9 cellular contexts compared by ENCODE assay signal in the genomic region with DNA sequence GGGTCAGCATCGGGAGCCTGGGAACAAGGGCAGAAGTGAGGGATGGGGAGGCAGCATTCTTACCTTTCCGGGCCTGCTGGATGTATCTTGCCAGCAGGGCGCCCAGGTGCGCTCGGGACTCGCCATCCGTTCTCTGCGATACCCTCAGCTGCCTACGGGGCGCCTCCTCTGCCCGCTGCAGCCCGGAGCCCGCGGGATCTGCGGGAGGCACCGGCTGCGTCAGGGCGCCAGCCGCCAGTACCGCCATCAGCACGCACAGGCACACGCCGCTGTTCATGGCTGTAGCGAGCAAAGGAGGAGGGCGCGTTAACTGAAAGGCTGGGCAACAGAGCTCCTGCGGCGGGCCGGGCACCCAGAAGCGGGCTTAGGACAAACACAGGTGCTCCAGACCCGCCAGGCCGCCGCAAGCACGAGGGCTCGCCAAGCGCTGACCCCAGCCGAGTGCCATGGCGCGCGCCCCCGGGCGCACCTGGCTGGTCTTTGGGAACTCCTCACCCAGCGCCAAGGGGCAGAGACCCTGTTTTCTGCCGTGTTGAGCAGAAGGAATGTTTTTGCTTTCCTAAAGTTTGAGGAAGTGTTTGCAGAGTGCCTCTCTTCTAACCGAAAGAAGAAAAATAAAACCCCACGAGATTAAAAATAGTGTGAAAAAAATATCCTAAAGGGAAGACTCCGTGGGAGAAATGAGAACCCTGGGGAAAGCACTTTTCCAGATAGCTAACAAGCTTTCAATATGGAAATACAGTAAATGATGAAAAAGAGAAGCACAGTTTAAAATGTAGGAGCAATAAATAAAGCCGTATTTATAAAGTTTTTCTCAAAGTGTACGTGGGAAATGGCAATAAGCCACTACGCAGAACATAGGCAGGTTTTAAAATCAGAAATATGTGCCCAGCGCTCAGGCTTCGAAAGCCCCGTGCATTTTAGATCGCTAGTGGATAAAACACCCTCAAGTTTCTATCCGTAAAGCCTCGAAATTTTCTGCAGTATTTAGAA. TPM values are rescaled to one million over a fixed set of nuclear protein-coding genes. Genes with fewer than 3 reads are reported as not detected.
DNase-seq lines count a peak whose midpoint lies in the region; ATAC-seq and TF ChIP-seq lines count a peak whose summit lies in the region.
"Had no signal": no experiment of that assay in that cellular context is flagged by ENCODE, and none has a peak within 500 bp of the region (broad histone marks: within the 10 kb centered on the region; RNA-seq: fewer than 3 reads in every experiment).

No MANE protein-coding gene starts in this region.

- H3K4me3 ChIP-seq in SK-N-MC (peak overlapping the region; percentile 91), foreskin fibroblast (ENCODE audit: low read depth in 1 of 2, low read length in 2 of 2) (peak overlapping the region; percentile 7 to 30), skeletal muscle cell (ENCODE audit: low read depth, low read length) (peak overlapping the region; percentile 18), tibial nerve (peak overlapping the region in 1 of 4 donors; percentile 24)

- peaks cover 2 to 73% of the 10 kb centered on the region in 2 donors for H3K27me3 ChIP-seq in tibial nerve

- H3K27ac ChIP-seq in SK-N-MC (peak overlapping the region; percentile 75), tibial nerve (no peak overlapping the region)

- peak overlapping the region; percentile 88 for H3K9ac ChIP-seq in SK-N-MC (ENCODE audit: insufficient read length)

- H3K9me3 ChIP-seq in SK-N-MC (ENCODE audit: low read depth, low read length) (no peaks in the 10 kb centered on the region), tibial nerve (no peaks in the 10 kb centered on the region)

- no peak for TF ChIP-seq POLR2A in tibial nerve (IDR thresholded peaks at IDR 0.05)

- peaks cover 0 to 28% (median 8%) of the 10 kb centered on the region in 4 donors for H3K4me1 ChIP-seq in tibial nerve

- TF ChIP-seq CTCF in foreskin fibroblast (IDR thresholded peaks at IDR 0.05; ENCODE audit: low read depth, low read length) = no peak
- TF ChIP-seq CTCF in tibial nerve (IDR thresholded peaks at IDR 0.05) = no peak

- no peak for TF ChIP-seq EP300 in tibial nerve (IDR thresholded peaks at IDR 0.05)

- DNase-seq in NCI-H2227 (lab: John Stamatoyannopoulos, UW; ENCODE audit: unreplicated experiment) (peak; percentile 20), NCI-H2227 treated with DMSO at 0.1 percent for 48 hours (lab: John Stamatoyannopoulos, UW) (no peak), SK-N-MC (ENCODE audit: low read depth, low spot score) (no peak), foreskin fibroblast (peak in 1 of 2 donors; percentile 53), skeletal muscle cell (ENCODE audit: low read depth) (no peak), tibial nerve (ENCODE audit: low spot score in 2 of 2) (no peak), SKM-1 treated with dmso at 0.1 percent for 144 hours (lab: John Stamatoyannopoulos, UW; ENCODE audit: unreplicated experiment) (no peak)

- WGBS in tibial nerve, 2 donors = 11 to 14% methylated on average over 30 to 49 of the region's 56 CpGs

- peaks cover 47% of the 10 kb centered on the region for H3K36me3 ChIP-seq in SK-N-MC (ENCODE audit: insufficient read depth, low read length)
- no peaks in the 10 kb centered on the region for H3K36me3 ChIP-seq in tibial nerve

- ATAC-seq in HG03565 (IDR thresholded peaks at IDR 0.05; ENCODE audit: unreplicated experiment) = no peak

RNA-seq across cellular contexts. Expression of gene CCK, which starts 2.3 kb away (rescaled TPM):
- not detected for total RNA-seq in tibial nerve
- total RNA-seq: activated T-helper 2 cell treated with anti-CD3 and anti-CD28 coated beads, Interferon-gamma antibody, Interleukin-2, Interleukin-4, amounts not matched to agents 10 μg/mL and 5 μg/mL and 100 μg/mL, durations not matched to agents 14 hours and 24 hours and 36 hours had no signal
